7 cellular contexts compared by ENCODE assay signal in genomic region chr12:56042430-56043203, GRCh38. TPM values are rescaled to one million over a fixed set of nuclear protein-coding genes. Genes with fewer than 3 reads are reported as not detected.
DNase-seq lines count a peak whose midpoint lies in the region; ATAC-seq lines count a peak whose summit lies in the region.

No MANE protein-coding gene starts in this region.

- DNase-seq in activated T-helper 1 cell treated with anti-CD3 and anti-CD28 coated beads, Interleukin-12 subunit alpha, Interleukin-12 subunit beta, Interleukin-2, Interleukin-4 antibody, amounts not matched to agents 30 ng/mL and 10 ng/mL and 1 ng/mL, durations not matched to agents 14 hours and 24 hours and 36 hours (ENCODE audit: low spot score) = no peak
- DNase-seq in GM19240 (ENCODE audit: insufficient read length, low spot score) (no peak), epidermal melanocyte (ENCODE audit: insufficient read length, low spot score) (no peak)

- H3K27ac ChIP-seq in HUES6 (ENCODE audit: low read depth, low read length) = peak overlapping the region; percentile 99

- no peaks in the 10 kb centered on the region for H3K27me3 ChIP-seq in HUES6 (ENCODE audit: control insufficient read depth, insufficient read depth, low read length)

- H3K36me3 Mint-ChIP-seq in activated T-helper 1 cell treated with anti-CD3 and anti-CD28 coated beads, Interleukin-12 subunit alpha, Interleukin-12 subunit beta, Interleukin-2, Interleukin-4 antibody, amounts not matched to agents 30 ng/mL and 10 ng/mL and 1 ng/mL, durations not matched to agents 14 hours and 24 hours and 36 hours (ENCODE audit: low read depth) = peaks cover 45% of the 10 kb centered on the region
- H3K36me3 Mint-ChIP-seq in stimulated activated memory B cell treated with anti-CD40 and anti-IgM and Interleukin-4, amounts not matched to agents 10 μg/mL and 1 μg/mL and 100 μg/mL, for 72 hours = peaks cover 22% of the 10 kb centered on the region

- peak overlapping the region; percentile 97 for H3K4me3 Mint-ChIP-seq in activated T-helper 1 cell treated with anti-CD3 and anti-CD28 coated beads, Interleukin-12 subunit alpha, Interleukin-12 subunit beta, Interleukin-2, Interleukin-4 antibody, amounts not matched to agents 30 ng/mL and 10 ng/mL and 1 ng/mL, durations not matched to agents 14 hours and 24 hours and 36 hours
- peak overlapping the region; percentile 90 for H3K4me3 Mint-ChIP-seq in stimulated activated memory B cell treated with anti-CD40 and anti-IgM and Interleukin-4, amounts not matched to agents 10 μg/mL and 1 μg/mL and 100 μg/mL, for 72 hours

- intact Hi-C loops in activated T-helper 1 cell treated with anti-CD3 and anti-CD28 coated beads, Interleukin-12 subunit alpha, Interleukin-12 subunit beta, Interleukin-2, Interleukin-4 antibody, amounts not matched to agents 30 ng/mL and 10 ng/mL and 1 ng/mL, durations not matched to agents 14 hours and 24 hours and 36 hours (cut with micrococcal nuclease) = loop anchor here (5.0 to 10.0 kb wide), 2 partner anchors 142 to 180 kb away; partner anchors contain the start of genes NABP2, RNF41 and SMARCC2

- H3K9me3 Mint-ChIP-seq in activated T-helper 1 cell treated with anti-CD3 and anti-CD28 coated beads, Interleukin-12 subunit alpha, Interleukin-12 subunit beta, Interleukin-2, Interleukin-4 antibody, amounts not matched to agents 30 ng/mL and 10 ng/mL and 1 ng/mL, durations not matched to agents 14 hours and 24 hours and 36 hours = no peaks in the 10 kb centered on the region
- no peaks in the 10 kb centered on the region for H3K9me3 Mint-ChIP-seq in stimulated activated memory B cell treated with anti-CD40 and anti-IgM and Interleukin-4, amounts not matched to agents 10 μg/mL and 1 μg/mL and 100 μg/mL, for 72 hours

- no peak for ATAC-seq in stimulated activated memory B cell treated with anti-CD40 and anti-IgM and Interleukin-4, amounts not matched to agents 10 μg/mL and 1 μg/mL and 100 μg/mL, for 72 hours
- no peak for ATAC-seq in HG02852 (IDR thresholded peaks at IDR 0.05; ENCODE audit: unreplicated experiment)

- H3K36me3 ChIP-seq in HUES6 (ENCODE audit: control insufficient read depth, insufficient read depth, low read length) = peaks cover 34% of the 10 kb centered on the region

- no peaks in the 10 kb centered on the region for H3K9me3 ChIP-seq in HUES6 (ENCODE audit: control insufficient read depth, insufficient read depth, low read depth, low read length)

- no peaks in the 10 kb centered on the region for H3K27me3 Mint-ChIP-seq in activated T-helper 1 cell treated with anti-CD3 and anti-CD28 coated beads, Interleukin-12 subunit alpha, Interleukin-12 subunit beta, Interleukin-2, Interleukin-4 antibody, amounts not matched to agents 30 ng/mL and 10 ng/mL and 1 ng/mL, durations not matched to agents 14 hours and 24 hours and 36 hours (ENCODE audit: insufficient read depth)
- no peaks in the 10 kb centered on the region for H3K27me3 Mint-ChIP-seq in stimulated activated memory B cell treated with anti-CD40 and anti-IgM and Interleukin-4, amounts not matched to agents 10 μg/mL and 1 μg/mL and 100 μg/mL, for 72 hours

- H3K27ac Mint-ChIP-seq in activated T-helper 1 cell treated with anti-CD3 and anti-CD28 coated beads, Interleukin-12 subunit alpha, Interleukin-12 subunit beta, Interleukin-2, Interleukin-4 antibody, amounts not matched to agents 30 ng/mL and 10 ng/mL and 1 ng/mL, durations not matched to agents 14 hours and 24 hours and 36 hours = peak overlapping the region; percentile 97
- H3K27ac Mint-ChIP-seq in stimulated activated memory B cell treated with anti-CD40 and anti-IgM and Interleukin-4, amounts not matched to agents 10 μg/mL and 1 μg/mL and 100 μg/mL, for 72 hours = peak overlapping the region; percentile 96

- H3K4me3 ChIP-seq in HUES6 (ENCODE audit: low read depth, low read length) = peak overlapping the region; percentile 95
- H3K4me3 ChIP-seq in iPS-11a (ENCODE audit: low read depth, low read length) = peak overlapping the region; percentile 99

- peaks cover 46% of the 10 kb centered on the region for H3K4me1 Mint-ChIP-seq in activated T-helper 1 cell treated with anti-CD3 and anti-CD28 coated beads, Interleukin-12 subunit alpha, Interleukin-12 subunit beta, Interleukin-2, Interleukin-4 antibody, amounts not matched to agents 30 ng/mL and 10 ng/mL and 1 ng/mL, durations not matched to agents 14 hours and 24 hours and 36 hours (ENCODE audit: low read depth)
- H3K4me1 Mint-ChIP-seq in stimulated activated memory B cell treated with anti-CD40 and anti-IgM and Interleukin-4, amounts not matched to agents 10 μg/mL and 1 μg/mL and 100 μg/mL, for 72 hours = peaks cover 20% of the 10 kb centered on the region

- H3K9ac ChIP-seq in HUES6 (ENCODE audit: low read length) = peak overlapping the region; percentile 99

- H3K4me1 ChIP-seq in HUES6 (ENCODE audit: control insufficient read depth, insufficient read depth, low read length) = peaks cover 13% of the 10 kb centered on the region

RNA-seq across cellular contexts. Expression of gene RPS26, which starts 0.9 kb away (rescaled TPM):
- total RNA-seq in activated T-helper 1 cell treated with anti-CD3 and anti-CD28 coated beads, Interleukin-12 subunit alpha, Interleukin-12 subunit beta, Interleukin-2, Interleukin-4 antibody, amounts not matched to agents 30 ng/mL and 10 ng/mL and 1 ng/mL, durations not matched to agents 14 hours and 24 hours and 36 hours = 35.4 and 38.2 TPM in 2 replicates

RNA-seq across cellular contexts. Expression of gene IKZF4, which starts 21.8 kb away (rescaled TPM):
- total RNA-seq in activated T-helper 1 cell treated with anti-CD3 and anti-CD28 coated beads, Interleukin-12 subunit alpha, Interleukin-12 subunit beta, Interleukin-2, Interleukin-4 antibody, amounts not matched to agents 30 ng/mL and 10 ng/mL and 1 ng/mL, durations not matched to agents 14 hours and 24 hours and 36 hours = 31.9 and 35.7 TPM in 2 replicates

RNA-seq across cellular contexts. Expression of gene ERBB3, which starts 37.3 kb away (rescaled TPM):
- total RNA-seq in activated T-helper 1 cell treated with anti-CD3 and anti-CD28 coated beads, Interleukin-12 subunit alpha, Interleukin-12 subunit beta, Interleukin-2, Interleukin-4 antibody, amounts not matched to agents 30 ng/mL and 10 ng/mL and 1 ng/mL, durations not matched to agents 14 hours and 24 hours and 36 hours = 0.51 and 0.65 TPM in 2 replicates

RNA-seq across cellular contexts. Expression of gene SUOX, which starts 45.5 kb away (rescaled TPM):
- 12.0 and 12.9 TPM in 2 replicates for total RNA-seq in activated T-helper 1 cell treated with anti-CD3 and anti-CD28 coated beads, Interleukin-12 subunit alpha, Interleukin-12 subunit beta, Interleukin-2, Interleukin-4 antibody, amounts not matched to agents 30 ng/mL and 10 ng/mL and 1 ng/mL, durations not matched to agents 14 hours and 24 hours and 36 hours
